8 cellular contexts compared by ENCODE assay signal in the genomic region with DNA sequence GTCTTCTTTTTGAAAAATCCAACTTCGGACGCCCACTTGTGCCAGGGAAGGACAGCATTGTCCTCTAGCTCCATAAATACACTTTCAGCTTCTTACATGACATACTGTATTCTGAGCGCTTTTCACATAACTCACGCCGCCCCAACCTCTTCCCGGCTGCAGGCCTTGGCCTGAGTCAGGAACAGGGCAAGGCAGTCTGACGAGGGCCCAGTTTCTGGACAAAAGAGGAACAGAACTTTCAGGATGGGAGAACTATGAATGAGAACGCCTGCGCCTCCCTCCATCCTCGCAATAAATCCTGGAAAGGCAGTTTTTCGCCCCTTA. TPM values are rescaled to one million over a fixed set of nuclear protein-coding genes. Genes with fewer than 3 reads are reported as not detected.
A peak's percentile ranks its signal among the peaks of the same experiment; 100 is the strongest.
DNase-seq lines count a peak whose midpoint lies in the region; ATAC-seq and TF ChIP-seq lines count a peak whose summit lies in the region.

No MANE protein-coding gene starts in this region.

- H3K27me3 ChIP-seq in RWPE2 (ENCODE audit: insufficient read depth, poor library complexity, severe bottlenecking): no peaks in the 10 kb centered on the region
- no peaks in the 10 kb centered on the region for H3K27me3 ChIP-seq in spleen (replicated peaks in 1 of 7)

- H3K27ac ChIP-seq in RWPE2 (ENCODE audit: poor library complexity, severe bottlenecking) (peak overlapping the region; percentile 73), spleen (peak overlapping the region; percentile 84 to 98 (median 97))

- H3K9me3 ChIP-seq in RWPE2 (ENCODE audit: severe bottlenecking) (no peaks in the 10 kb centered on the region), spleen (no peaks in the 10 kb centered on the region)

- DNase-seq in RWPE2 (ENCODE audit: low spot score) (no peak), left cardiac atrium (peak; percentile 42), spleen (no peak), SHP77 (lab: John Stamatoyannopoulos, UW) (no peak), Ammon's horn (ENCODE audit: low spot score) (no peak)
- no peak for DNase-seq in activated CD4-positive, alpha-beta T cell treated with anti-CD3 and anti-CD28 coated beads, Interleukin-2, amount 50 U/mL, for 4 hours

- intact Hi-C loops in left cardiac atrium (cut with DNase I): no loop called here
- intact Hi-C loops in spleen (cut with DNase I; ENCODE audit: low total_unique reads): no loop called here

- peak; percentile 16 for ATAC-seq in HG02588 (IDR thresholded peaks at IDR 0.05; ENCODE audit: unreplicated experiment)
- ATAC-seq in RWPE2 (ENCODE audit: low read depth): peak; percentile 46
- ATAC-seq in left cardiac atrium: peak; percentile 4 to 44

- H3K4me3 ChIP-seq in GM08714 (ENCODE audit: low read length) (peak overlapping the region; percentile 90), RWPE2 (ENCODE audit: severe bottlenecking) (peak overlapping the region; percentile 63), spleen (peak overlapping the region; percentile 58 to 76 (median 67))

- TF ChIP-seq POLR2A in spleen (IDR thresholded peaks at IDR 0.05): no peak

- no peak for TF ChIP-seq CTCF in RWPE2 (IDR thresholded peaks at IDR 0.05; ENCODE audit: poor library complexity, severe bottlenecking)
- TF ChIP-seq CTCF in spleen (IDR thresholded peaks at IDR 0.05 in 8 of 11, conservative IDR thresholded peaks at IDR 0.05 in 3 of 11): no peak

- H3K36me3 ChIP-seq in RWPE2 (ENCODE audit: low read depth) (peaks cover 49% of the 10 kb centered on the region), spleen (peaks cover 0 to 33% (median 29%) of the 10 kb centered on the region in 6 donors)

- WGBS in spleen, 5 donors: 2 to 5% (median 2%) methylated on average over 11 of the region's 11 CpGs

- H3K4me1 ChIP-seq in RWPE2 (ENCODE audit: insufficient read depth, poor library complexity, severe bottlenecking) (peaks cover 21% of the 10 kb centered on the region), spleen (peaks cover 16 to 73% (median 39%) of the 10 kb centered on the region in 6 donors)

RNA-seq across cellular contexts. Expression of a gene that starts 0.6 kb away (rescaled TPM):
- total RNA-seq in left cardiac atrium: 10 to 100 TPM; 37.8 to 48.1 TPM
- 10 to 100 TPM; 46.5 to 68.7 (median 61.2) TPM for total RNA-seq in spleen
- 10 to 100 TPM; 11.4 to 15.6 (median 11.8) TPM for polyA plus RNA-seq in spleen

RNA-seq across cellular contexts. Expression of a gene that starts 20.4 kb away (rescaled TPM):
- total RNA-seq in left cardiac atrium: 10 to 100 TPM; 27.9 to 37.8 TPM
- total RNA-seq in spleen: 10 to 100 TPM; 11.6 to 59.7 (median 36.3) TPM
- polyA plus RNA-seq in spleen: 10 to 100 TPM in 2 of 3 donors, 1 to 10 TPM in 1; 8.8 to 12.9 (median 12.2) TPM

RNA-seq across cellular contexts. Expression of a gene that starts 57.3 kb away (rescaled TPM):
- 10 to 100 TPM; 27.2 to 28.2 TPM for total RNA-seq in left cardiac atrium
- total RNA-seq in spleen: 10 to 100 TPM; 52.3 to 66.9 (median 59.6) TPM
- 10 to 100 TPM; 31.4 to 47.3 (median 45.3) TPM for polyA plus RNA-seq in spleen
